ENCODE assay signal across 8 cellular contexts in genomic region chr20:25696384-25697131, GRCh38. TPM values are rescaled to one million over a fixed set of nuclear protein-coding genes. Genes with fewer than 3 reads are reported as not detected.
DNase-seq lines count a peak whose midpoint lies in the region; ATAC-seq and TF ChIP-seq lines count a peak whose summit lies in the region.

Gene ZNF337 (minus strand): TSS chr20:25696853. CDS start chr20:25686417, 10,436 bp downstream.

- peaks cover 17% of the 10 kb centered on the region for H3K9me3 Mint-ChIP-seq in GM23338
- peaks cover 0 to 22% (median 13%) of the 10 kb centered on the region in 11 donors for H3K9me3 Mint-ChIP-seq in naive thymus-derived CD4-positive, alpha-beta T cell
- H3K9me3 Mint-ChIP-seq in stimulated activated naive B cell treated with anti-CD40 and anti-IgM and Interleukin-4, amounts not matched to agents 10 μg/mL and 1 μg/mL and 100 μg/mL, for 72 hours = peaks cover 0 to 11% of the 10 kb centered on the region in 2 donors

- peak within 1 kb of the TSS; percentile 91 for H3K9ac ChIP-seq in fibroblast of lung (ENCODE audit: insufficient read depth, low read length)

- TF ChIP-seq CTCF in GM23338 (conservative IDR thresholded peaks at IDR 0.05; ENCODE audit: low read depth in 2 of 2) = peak in 1 of 2 experiments; percentile 24; a peak in 1 of 4 replicates
- peak in 1 of 2 donors; percentile 7 for TF ChIP-seq CTCF in fibroblast of lung (conservative IDR thresholded peaks at IDR 0.05 in 1 of 2, IDR thresholded peaks at IDR 0.05 in 1 of 2; ENCODE audit: low read depth in 1 of 2, low read length in 2 of 2)

- H3K9me3 ChIP-seq in fibroblast of lung (ENCODE audit: control insufficient read depth, insufficient read depth, low read depth, low read length) = no peaks in the 10 kb centered on the region
- no peaks in the 10 kb centered on the region for H3K9me3 ChIP-seq in naive thymus-derived CD4-positive, alpha-beta T cell (ENCODE audit: control insufficient read depth in 2 of 3, low read length in 3 of 3)

- H3K36me3 ChIP-seq in GM23338 (ENCODE audit: insufficient read depth) = no peaks in the 10 kb centered on the region
- no peaks in the 10 kb centered on the region for H3K36me3 ChIP-seq in fibroblast of lung (ENCODE audit: control insufficient read depth, insufficient read depth, low read length)
- H3K36me3 ChIP-seq in naive thymus-derived CD4-positive, alpha-beta T cell (ENCODE audit: control insufficient read depth in 2 of 3, insufficient read depth in 3 of 3, low read length in 3 of 3) = peaks cover 0 to 6% (median 0%) of the 10 kb centered on the region in 3 experiments

- H3K27me3 ChIP-seq in GM23338 (ENCODE audit: insufficient read depth) = no peaks in the 10 kb centered on the region
- no peaks in the 10 kb centered on the region for H3K27me3 ChIP-seq in fibroblast of lung (ENCODE audit: control insufficient read depth, insufficient read depth, low read length)
- no peaks in the 10 kb centered on the region for H3K27me3 ChIP-seq in naive thymus-derived CD4-positive, alpha-beta T cell (ENCODE audit: control insufficient read depth in 2 of 2, insufficient read depth in 2 of 2, low read length in 2 of 2)

- H3K4me1 ChIP-seq in GM23338 (ENCODE audit: insufficient read depth) = no peaks in the 10 kb centered on the region; the same call in 1 of the 2 replicates
- H3K4me1 ChIP-seq in fibroblast of lung (ENCODE audit: control insufficient read depth, extremely low read depth, insufficient read depth, low read length) = no peaks in the 10 kb centered on the region
- H3K4me1 ChIP-seq in naive thymus-derived CD4-positive, alpha-beta T cell (ENCODE audit: control insufficient read depth in 2 of 2, insufficient read depth in 2 of 2, low read length in 2 of 2) = peaks cover 5 to 9% of the 10 kb centered on the region in 2 donors

- H3K27me3 Mint-ChIP-seq in GM23338 (ENCODE audit: insufficient read depth, low read depth, poor library complexity) = peaks cover 4% of the 10 kb centered on the region
- H3K27me3 Mint-ChIP-seq in naive thymus-derived CD4-positive, alpha-beta T cell = peaks cover 0 to 5% (median 0%) of the 10 kb centered on the region in 5 donors
- no peaks in the 10 kb centered on the region for H3K27me3 Mint-ChIP-seq in stimulated activated naive B cell treated with anti-CD40 and anti-IgM and Interleukin-4, amounts not matched to agents 10 μg/mL and 1 μg/mL and 100 μg/mL, for 72 hours

- H4K20me1 ChIP-seq in GM23338 (replicated peaks; ENCODE audit: insufficient read depth) = no peaks in the 10 kb centered on the region
- no peaks in the 10 kb centered on the region for H4K20me1 ChIP-seq in fibroblast of lung (ENCODE audit: control insufficient read depth, extremely low read depth, insufficient read depth, low read length)

- no peaks in the 10 kb centered on the region for H3K9me2 ChIP-seq in GM23338 (ENCODE audit: insufficient read depth)

- ATAC-seq in GM23338 = peak; percentile 95
- ATAC-seq in naive thymus-derived CD4-positive, alpha-beta T cell = peak; percentile 100
- ATAC-seq in stimulated activated naive B cell treated with anti-CD40 and anti-IgM and Interleukin-4, amounts not matched to agents 10 μg/mL and 1 μg/mL and 100 μg/mL, for 72 hours (replicated peaks) = peak; percentile 97 to 99

- H3K27ac Mint-ChIP-seq in GM23338 = peak within 1 kb of the TSS; percentile 85
- H3K27ac Mint-ChIP-seq in naive thymus-derived CD4-positive, alpha-beta T cell = peak within 1 kb of the TSS; percentile 84 to 96 (median 93)
- H3K27ac Mint-ChIP-seq in stimulated activated naive B cell treated with anti-CD40 and anti-IgM and Interleukin-4, amounts not matched to agents 10 μg/mL and 1 μg/mL and 100 μg/mL, for 72 hours = peak within 1 kb of the TSS; percentile 97

- H3K36me3 Mint-ChIP-seq in GM23338 (ENCODE audit: low read depth) = peaks cover 3% of the 10 kb centered on the region; the same call in 2 of the 3 replicates
- peaks cover 5 to 29% (median 14%) of the 10 kb centered on the region in 5 donors for H3K36me3 Mint-ChIP-seq in naive thymus-derived CD4-positive, alpha-beta T cell
- peaks cover 14% of the 10 kb centered on the region in 2 donors for H3K36me3 Mint-ChIP-seq in stimulated activated naive B cell treated with anti-CD40 and anti-IgM and Interleukin-4, amounts not matched to agents 10 μg/mL and 1 μg/mL and 100 μg/mL, for 72 hours

- CTCF ChIA-PET in naive thymus-derived CD4-positive, alpha-beta T cell (lab: Charles Lee) = no interaction called here

- H3K79me2 ChIP-seq in GM23338 (replicated peaks; ENCODE audit: insufficient read depth) (peaks cover 7% of the 10 kb centered on the region), fibroblast of lung (ENCODE audit: control insufficient read depth, insufficient read depth, low read length) (peaks cover 10% of the 10 kb centered on the region)

- H2AFZ ChIP-seq in GM23338 = peak within 1 kb of the TSS; percentile 87
- H2AFZ ChIP-seq in fibroblast of lung (ENCODE audit: low read length) = peak within 1 kb of the TSS; percentile 89

- no peaks in the 10 kb centered on the region; the same call in 2 of the 3 replicates for H3K4me1 Mint-ChIP-seq in GM23338
- H3K4me1 Mint-ChIP-seq in naive thymus-derived CD4-positive, alpha-beta T cell = peaks cover 19 to 58% (median 57%) of the 10 kb centered on the region in 7 donors
- H3K4me1 Mint-ChIP-seq in stimulated activated naive B cell treated with anti-CD40 and anti-IgM and Interleukin-4, amounts not matched to agents 10 μg/mL and 1 μg/mL and 100 μg/mL, for 72 hours = peaks cover 10 to 43% of the 10 kb centered on the region in 2 donors

- peak within 1 kb of the TSS; percentile 82 for H3K4me2 ChIP-seq in GM23338
- H3K4me2 ChIP-seq in fibroblast of lung (ENCODE audit: extremely low read depth, insufficient read depth, low read length) = peak within 1 kb of the TSS; percentile 93

- H3K4me3 Mint-ChIP-seq in GM23338 = peak within 1 kb of the TSS; percentile 87
- H3K4me3 Mint-ChIP-seq in naive thymus-derived CD4-positive, alpha-beta T cell = peak within 1 kb of the TSS; percentile 94 to 97 (median 96)
- peak within 1 kb of the TSS; percentile 97 for H3K4me3 Mint-ChIP-seq in stimulated activated naive B cell treated with anti-CD40 and anti-IgM and Interleukin-4, amounts not matched to agents 10 μg/mL and 1 μg/mL and 100 μg/mL, for 72 hours

- peak; percentile 93 for DNase-seq in EH (ENCODE audit: low read depth)
- peak; percentile 95 for DNase-seq in GM23338 (ENCODE audit: low spot score)
- peak; percentile 96 for DNase-seq in LHCN-M2 (ENCODE audit: low read depth)
- peak; percentile 97 for DNase-seq in RPMI8226
- peak; percentile 87 to 89 for DNase-seq in activated T-helper 1 cell treated with anti-CD3 and anti-CD28 coated beads, Interleukin-2, amount 50 U/mL, for 16 hours (ENCODE audit: low read depth in 1 of 2, low spot score in 1 of 2)
- DNase-seq in fibroblast of lung (ENCODE audit: low read depth in 2 of 2) = peak; percentile 93 to 94
- DNase-seq in naive thymus-derived CD4-positive, alpha-beta T cell = peak; percentile 84 to 94 (median 89)
- peak; percentile 94 for DNase-seq in stimulated activated naive B cell treated with anti-CD40 and anti-IgM and Interleukin-4, amounts not matched to agents 10 μg/mL and 1 μg/mL and 100 μg/mL, for 72 hours

- POLR2A ChIA-PET in naive thymus-derived CD4-positive, alpha-beta T cell (lab: Charles Lee) = interaction anchor here (1.2 to 1.3 kb wide), 2 partner anchors 11 to 22 kb away, joined by 3 read pairs; no protein-coding TSS in a partner anchor

- intact Hi-C loops in naive thymus-derived CD4-positive, alpha-beta T cell (cut with micrococcal nuclease) = loop anchor here (1.0 to 5.0 kb wide), 15 partner anchors 10 to 1669 kb away; partner anchors contain the start of genes ABHD12 (in 2 of the 2), NANP (in 2 of the 2), PYGB (in 2 of the 2) and ACSS1 (in 1 of the 2)

- H3K4me3 ChIP-seq in GM23338 = peak within 1 kb of the TSS; percentile 70
- H3K4me3 ChIP-seq in fibroblast of lung (replicated peaks in 1 of 4; ENCODE audit: control extremely low read depth in 1 of 4, insufficient read depth in 1 of 4, low read depth in 3 of 4, low read length in 4 of 4) = peak within 1 kb of the TSS; percentile 77 to 93 (median 86)
- peak within 1 kb of the TSS; percentile 85 for H3K4me3 ChIP-seq in naive thymus-derived CD4-positive, alpha-beta T cell (ENCODE audit: low read length)

- H3K27ac ChIP-seq in GM23338 (ENCODE audit: low read depth) = peak within 1 kb of the TSS; percentile 73; the same call in 1 of the 2 replicates
- peak within 1 kb of the TSS; percentile 89 for H3K27ac ChIP-seq in fibroblast of lung (ENCODE audit: insufficient read depth, low read length)
- H3K27ac ChIP-seq in naive thymus-derived CD4-positive, alpha-beta T cell (ENCODE audit: low read depth, low read length) = peak within 1 kb of the TSS; percentile 85

- H3F3A ChIP-seq in GM23338 (replicated peaks; ENCODE audit: low read depth) = no peaks in the 10 kb centered on the region

TF ChIP-seq in GM23338, 12 proteins besides CTCF, POLR2A, EP300 and RAD21 (continues in another document):
- TF ChIP-seq CREB1 (CRISPR knock-in tag; IDR thresholded peaks at IDR 0.05; ENCODE audit: low read depth) (peak; percentile 88), ETS1 (IDR thresholded peaks at IDR 0.05) (peak; percentile 98), POLR2AphosphoS5 (IDR thresholded peaks at IDR 0.05; ENCODE audit: low read depth) (peak; percentile 82)

RNA-seq across cellular contexts. Expression of gene ZNF337, which starts in this region (rescaled TPM):
- total RNA-seq in GM23338 (2014; rRNA removed; shearing (Covaris generic)) = 6.3 TPM in 2 replicates
- 0.61 and 2.1 TPM in 2 replicates for polyA plus RNA-seq in GM23338 (2016; fragmentation: Nextera tagmentation; extraction: Ambion mirVana)
- 12.5 and 13.1 TPM in 2 replicates for total RNA-seq in LHCN-M2 (2014; rRNA removed)
- 6.2 TPM for polyA plus RNA-seq in LHCN-M2 (2012)
- 21.6 and 24.9 TPM in 2 replicates for total RNA-seq in fibroblast of lung
- 5.6 and 7.1 TPM in 2 replicates for polyA plus RNA-seq in fibroblast of lung
- polyA plus RNA-seq in fibroblast of lung (2012) = 5.1 and 6.1 TPM in 2 replicates
- polyA minus RNA-seq in fibroblast of lung (ENCODE audit: low replicate concordance) = 6.0 and 8.1 TPM in 2 replicates
- total RNA-seq in naive thymus-derived CD4-positive, alpha-beta T cell = 10 to 100 TPM; 18.7 to 39.8 (median 21.2) TPM
- polyA plus RNA-seq in naive thymus-derived CD4-positive, alpha-beta T cell = 10 to 100 TPM in 1 of 2 donors, 1 to 10 TPM in 1; 9.2 to 22.1 TPM

Comparison
In these comparisons a context has a peak if more than half of its experiments do, and no peak if none do; other contexts are left out.
1. Peak in every context shown above with its lines: DNase-seq, ATAC-seq, H3K4me3 ChIP-seq and H3K27ac ChIP-seq.